24 cellular contexts compared by ENCODE assay signal in the genomic region with DNA sequence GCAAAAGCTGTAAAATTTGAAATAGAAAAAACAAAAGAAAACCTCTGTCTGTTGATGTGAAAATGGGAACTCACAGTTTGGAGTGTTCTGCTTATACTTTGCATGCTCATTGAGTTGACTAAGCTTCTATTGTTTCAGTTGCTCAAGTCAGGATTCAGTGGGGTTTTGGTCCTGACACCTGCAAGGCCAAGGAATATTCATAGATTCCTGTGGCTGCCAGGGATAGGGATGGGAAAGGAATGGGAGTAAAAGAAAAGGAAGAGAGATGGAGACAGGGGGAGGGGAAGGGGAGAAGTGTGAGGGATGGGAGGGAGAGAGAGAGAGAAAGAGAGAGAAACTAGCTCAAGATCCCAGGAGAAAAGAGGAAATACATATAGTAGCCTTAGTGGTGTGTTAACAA. TPM values are rescaled to one million over a fixed set of nuclear protein-coding genes. Genes with fewer than 3 reads are reported as not detected.
DNase-seq lines count a peak whose midpoint lies in the region; ATAC-seq and TF ChIP-seq lines count a peak whose summit lies in the region.
"Had no signal": no experiment of that assay in that cellular context is flagged by ENCODE, and none has a peak within 500 bp of the region (broad histone marks: within the 10 kb centered on the region; RNA-seq: fewer than 3 reads in every experiment).

No MANE protein-coding gene starts in this region.

- H2AFZ ChIP-seq in mammary epithelial cell (ENCODE audit: low read depth, low read length): no peak overlapping the region

- no peaks in the 10 kb centered on the region for H3K27me3 Mint-ChIP-seq in MCF 10A (ENCODE audit: insufficient read depth, unreplicated experiment)

- CTCF ChIA-PET in MCF 10A (lab: Yijun Ruan, JAX): interaction anchor here (0.7 to 1.5 kb wide), 3 partner anchors 19 to 55 kb away, joined by 3 to 6 read pairs (median 4); no protein-coding TSS in a partner anchor
- CTCF ChIA-PET in mammary epithelial cell (lab: Charles Lee; ENCODE audit: low non-redundant PET): no interaction called here

- no peak overlapping the region for H3K4me3 Mint-ChIP-seq in MCF 10A (ENCODE audit: unreplicated experiment)
- H3K4me3 Mint-ChIP-seq: B cell; CD4-positive, CD25-positive, alpha-beta regulatory T cell had no signal

- TF ChIP-seq CTCF in MCF 10A (IDR thresholded peaks at IDR 0.05; ENCODE audit: unreplicated experiment) (no peak), mammary epithelial cell (conservative IDR thresholded peaks at IDR 0.05 in 1 of 2, IDR thresholded peaks at IDR 0.05 in 1 of 2; ENCODE audit: extremely low read depth in 1 of 2, insufficient read depth in 1 of 2, low read depth in 1 of 2, low read length in 2 of 2) (no peak), epithelial cell of proximal tubule (conservative IDR thresholded peaks at IDR 0.05; ENCODE audit: low read depth, low read length) (no peak)

- no peak overlapping the region for H3K27ac ChIP-seq in mammary epithelial cell (ENCODE audit: insufficient read depth, low read depth, low read length)
- peak overlapping the region; percentile 26 for H3K27ac ChIP-seq in substantia nigra (ENCODE audit: low read depth, low read length, poor library complexity, severe bottlenecking)
- H3K27ac ChIP-seq: HL-60, RWPE1 had no signal

- no peaks in the 10 kb centered on the region for H3K36me3 ChIP-seq in mammary epithelial cell (ENCODE audit: insufficient read depth, low read length)

- peaks cover 5% of the 10 kb centered on the region for H3K4me1 Mint-ChIP-seq in MCF 10A (ENCODE audit: insufficient read depth, unreplicated experiment)
- H3K4me1 Mint-ChIP-seq: B cell; CD4-positive, CD25-positive, alpha-beta regulatory T cell had no signal

- H3K36me3 Mint-ChIP-seq in MCF 10A (ENCODE audit: insufficient read depth, unreplicated experiment): no peaks in the 10 kb centered on the region
- H3K36me3 Mint-ChIP-seq: CD4-positive, CD25-positive, alpha-beta regulatory T cell had no signal

- BruUV-seq in MCF 10A (replicated peaks; lab: Mats Ljungman, UMichigan) (no TSS peak), mammary epithelial cell (replicated peaks; lab: Mats Ljungman, UMichigan) (no TSS peak)

- DNase-seq in MCF 10A (ENCODE audit: unreplicated experiment) (no peak), mammary epithelial cell (no peak), epithelial cell of proximal tubule (ENCODE audit: low read depth) (no peak), iPS-NIHi7 (ENCODE audit: extremely low spot score) (peak; percentile 22), substantia nigra (lab: John Stamatoyannopoulos, UW) (no peak), NCI-H1417 (lab: John Stamatoyannopoulos, UW) (no peak), foreskin melanocyte (no peak)
- DNase-seq: 8988T; Caco-2; CD4-positive, CD25-positive, alpha-beta regulatory T cell; DMS153; GDM1; Kasumi-1; NCI-H1092 treated with DMSO at 0.1 percent for 48 hours; NCI-H2081; NCI-H510A; NCI-H82; PC-3; SIG-M5 had no signal

- no peaks in the 10 kb centered on the region for H4K20me1 ChIP-seq in mammary epithelial cell (ENCODE audit: insufficient read depth, low read length)

- intact Hi-C loops in MCF 10A (cut with micrococcal nuclease) (no loop called here), mammary epithelial cell (cut with micrococcal nuclease) (no loop called here)

- peak overlapping the region; percentile 14 for H3K27ac Mint-ChIP-seq in MCF 10A (ENCODE audit: low read depth, unreplicated experiment)
- H3K27ac Mint-ChIP-seq: B cell; CD4-positive, CD25-positive, alpha-beta regulatory T cell had no signal

- in situ Hi-C loops in mammary epithelial cell (cut with MboI; ENCODE audit: low sequenced_read_pairs in 2 of 2): no loop called here

- no peaks in the 10 kb centered on the region for H3K4me1 ChIP-seq in mammary epithelial cell (ENCODE audit: insufficient read depth, low read length)
- H3K4me1 ChIP-seq: Caco-2 had no signal

- POLR2A ChIA-PET in MCF 10A (lab: Yijun Ruan, JAX): no interaction called here

- dilution Hi-C loops in mammary epithelial cell (cut with HindIII; ENCODE audit: low sequenced_read_pairs): no loop called here

- H3K9ac ChIP-seq in mammary epithelial cell (ENCODE audit: insufficient read depth, low read length): no peak overlapping the region

- H3K27me3 ChIP-seq in mammary epithelial cell (ENCODE audit: insufficient read depth, low read length): no peaks in the 10 kb centered on the region

- no peak for ATAC-seq in GM19324 (IDR thresholded peaks at IDR 0.05; ENCODE audit: low FRiP score, unreplicated experiment)
- ATAC-seq: PC-3, SK-N-SH treated with all-trans-retinoic acid at 6 μM for 48 hours had no signal

- H3K79me2 ChIP-seq in mammary epithelial cell (ENCODE audit: insufficient read depth, low read length): no peaks in the 10 kb centered on the region

- H3K4me2 ChIP-seq in mammary epithelial cell (ENCODE audit: insufficient read depth, low read depth, low read length): no peak overlapping the region

- H3K4me3 ChIP-seq in mammary epithelial cell (replicated peaks in 1 of 3; ENCODE audit: insufficient read depth in 1 of 3, low read depth in 2 of 3, low read length in 3 of 3): no peak overlapping the region
- peak overlapping the region; percentile 25 for H3K4me3 ChIP-seq in epithelial cell of proximal tubule (ENCODE audit: low read depth, low read length)

- no peaks in the 10 kb centered on the region for H3K9me3 ChIP-seq in mammary epithelial cell (replicated peaks; ENCODE audit: insufficient read depth, low read length)
- H3K9me3 ChIP-seq: Caco-2 had no signal

- H3K9me3 Mint-ChIP-seq in MCF 10A (ENCODE audit: unreplicated experiment): no peaks in the 10 kb centered on the region
- H3K9me3 Mint-ChIP-seq: CD4-positive, CD25-positive, alpha-beta regulatory T cell had no signal

RNA-seq across cellular contexts. Expression of a gene that starts 1.3 kb away (rescaled TPM):
- total RNA-seq in MCF 10A (2022) (18.4 and 20.6 TPM in 2 replicates), mammary epithelial cell (10 to 100 TPM; 20.3 to 27.8 TPM), epithelial cell of proximal tubule (2.2 and 2.8 TPM in 2 replicates)
- polyA plus RNA-seq in mammary epithelial cell: 14.9 TPM
- polyA minus RNA-seq in mammary epithelial cell: 115 TPM
- polyA plus RNA-seq: CD4-positive, CD25-positive, alpha-beta regulatory T cell had no signal
